ENCODE assay signal across 1 cellular context in the genomic region with DNA sequence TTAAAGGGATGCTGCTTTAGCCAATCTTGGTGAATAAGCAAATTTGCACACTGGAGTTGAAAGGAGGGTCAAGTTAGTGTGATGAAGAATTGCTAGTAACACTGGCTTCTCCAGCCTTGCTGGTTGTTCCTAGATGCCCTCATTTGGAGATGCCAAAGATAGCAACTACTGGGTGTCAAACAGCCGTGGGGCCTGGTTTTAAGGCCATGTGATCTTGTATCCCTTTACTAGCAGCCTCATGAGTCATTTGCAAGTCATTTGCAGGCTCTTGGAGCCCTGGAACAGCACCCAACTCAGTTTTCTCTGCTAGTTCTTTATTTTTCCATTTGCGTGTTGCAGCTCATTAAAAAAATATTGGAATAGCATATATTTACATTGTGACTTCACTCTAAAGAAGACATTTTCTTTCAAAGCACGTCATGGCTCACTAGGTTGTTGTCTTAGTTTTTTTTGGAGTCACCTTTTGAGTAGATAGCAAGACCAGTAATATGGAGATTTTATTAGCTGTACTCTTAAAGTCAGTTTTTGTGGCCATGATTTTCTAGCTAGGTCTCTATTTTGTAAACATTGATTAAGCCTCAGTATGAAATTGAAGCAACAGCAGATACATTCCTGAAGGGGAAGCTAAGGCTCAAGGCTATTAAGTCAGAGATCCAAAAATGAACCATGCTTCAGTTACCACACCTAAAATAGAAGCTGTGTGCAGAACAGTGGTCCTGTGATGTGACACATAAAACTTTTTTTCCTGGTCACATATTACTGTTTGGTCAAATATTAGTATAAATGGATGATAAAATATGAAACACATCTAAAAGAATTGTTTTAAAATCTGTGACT.
A peak's percentile ranks its signal among the peaks of the same experiment; 100 is the strongest.
TF ChIP-seq lines count a peak whose summit lies in the region.

No MANE protein-coding gene starts in this region.

TF ChIP-seq in K562, 482 proteins besides CTCF, POLR2A, EP300 and RAD21 (continued from another document):
- TF ChIP-seq ZNF592 (IDR thresholded peaks at IDR 0.05) (peak; percentile 22; the same call in 1 of the 2 replicates), CBFA2T2 (conservative IDR thresholded peaks at IDR 0.05) (0 out of 2 replicates have a peak, but pooled peaks have one; percentile 2), EHMT2 (IDR thresholded peaks at IDR 0.05) (peak; percentile 55; the same call in 1 of the 2 replicates), SPI1 (IDR thresholded peaks at IDR 0.05; ENCODE audit: borderline replicate concordance, low read depth, low read length) (no peak), NUFIP1 (IDR thresholded peaks at IDR 0.05; ENCODE audit: partially characterized antibody) (no peak), JUND (IDR thresholded peaks at IDR 0.05; ENCODE audit: borderline replicate concordance, low read depth, low read length) (peak; percentile 76), JUND (tag; IDR thresholded peaks at IDR 0.05; ENCODE audit: borderline replicate concordance, low read depth, low read length) (peak; percentile 75), HNRNPH1 (optimal IDR thresholded peaks at IDR 0.05; ENCODE audit: low read depth, low read length) (no peak), MECOM (CRISPR knock-in tag; IDR thresholded peaks at IDR 0.05) (0 out of 2 replicates have a peak, but pooled peaks have one; percentile 18), MED1 (CRISPR knock-in tag; IDR thresholded peaks at IDR 0.05; ENCODE audit: borderline replicate concordance) (no peak), SRF (CRISPR knock-in tag; IDR thresholded peaks at IDR 0.05) (no peak; a peak in 1 of 4 replicates), DEAF1 (CRISPR knock-in tag; IDR thresholded peaks at IDR 0.05) (0 out of 2 replicates have a peak, but pooled peaks have one; percentile 22), HNRNPK (IDR thresholded peaks at IDR 0.05; ENCODE audit: low read depth, low read length, poor library complexity, severe bottlenecking) (no peak), ZNF316 (IDR thresholded peaks at IDR 0.05) (peak; percentile 58), SMAD4 (CRISPR knock-in tag; conservative IDR thresholded peaks at IDR 0.05) (0 out of 2 replicates have a peak, but pooled peaks have one; percentile 29), NFIX (CRISPR knock-in tag; IDR thresholded peaks at IDR 0.05; ENCODE audit: low read depth) (no peak), HMBOX1 (IDR thresholded peaks at IDR 0.05) (peak; percentile 96)
- TF ChIP-seq, protein P1, sequence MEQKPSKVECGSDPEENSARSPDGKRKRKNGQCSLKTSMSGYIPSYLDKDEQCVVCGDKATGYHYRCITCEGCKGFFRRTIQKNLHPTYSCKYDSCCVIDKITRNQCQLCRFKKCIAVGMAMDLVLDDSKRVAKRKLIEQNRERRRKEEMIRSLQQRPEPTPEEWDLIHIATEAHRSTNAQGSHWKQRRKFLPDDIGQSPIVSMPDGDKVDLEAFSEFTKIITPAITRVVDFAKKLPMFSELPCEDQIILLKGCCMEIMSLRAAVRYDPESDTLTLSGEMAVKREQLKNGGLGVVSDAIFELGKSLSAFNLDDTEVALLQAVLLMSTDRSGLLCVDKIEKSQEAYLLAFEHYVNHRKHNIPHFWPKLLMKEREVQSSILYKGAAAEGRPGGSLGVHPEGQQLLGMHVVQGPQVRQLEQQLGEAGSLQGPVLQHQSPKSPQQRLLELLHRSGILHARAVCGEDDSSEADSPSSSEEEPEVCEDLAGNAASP (IDR thresholded peaks at IDR 0.05), result no peak
- TF ChIP-seq, protein P2, sequence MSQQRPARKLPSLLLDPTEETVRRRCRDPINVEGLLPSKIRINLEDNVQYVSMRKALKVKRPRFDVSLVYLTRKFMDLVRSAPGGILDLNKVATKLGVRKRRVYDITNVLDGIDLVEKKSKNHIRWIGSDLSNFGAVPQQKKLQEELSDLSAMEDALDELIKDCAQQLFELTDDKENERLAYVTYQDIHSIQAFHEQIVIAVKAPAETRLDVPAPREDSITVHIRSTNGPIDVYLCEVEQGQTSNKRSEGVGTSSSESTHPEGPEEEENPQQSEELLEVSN (IDR thresholded peaks at IDR 0.05; ENCODE audit: borderline replicate concordance in 1 of 2, extremely low read depth in 1 of 2, insufficient read depth in 1 of 2, insufficient read length in 1 of 2, low read depth in 1 of 2, low read length in 1 of 2, poor library complexity in 1 of 2, severe bottlenecking in 1 of 2), result peak; percentile 32 to 58
